17 cellular contexts compared by ENCODE assay signal in the genomic region with DNA sequence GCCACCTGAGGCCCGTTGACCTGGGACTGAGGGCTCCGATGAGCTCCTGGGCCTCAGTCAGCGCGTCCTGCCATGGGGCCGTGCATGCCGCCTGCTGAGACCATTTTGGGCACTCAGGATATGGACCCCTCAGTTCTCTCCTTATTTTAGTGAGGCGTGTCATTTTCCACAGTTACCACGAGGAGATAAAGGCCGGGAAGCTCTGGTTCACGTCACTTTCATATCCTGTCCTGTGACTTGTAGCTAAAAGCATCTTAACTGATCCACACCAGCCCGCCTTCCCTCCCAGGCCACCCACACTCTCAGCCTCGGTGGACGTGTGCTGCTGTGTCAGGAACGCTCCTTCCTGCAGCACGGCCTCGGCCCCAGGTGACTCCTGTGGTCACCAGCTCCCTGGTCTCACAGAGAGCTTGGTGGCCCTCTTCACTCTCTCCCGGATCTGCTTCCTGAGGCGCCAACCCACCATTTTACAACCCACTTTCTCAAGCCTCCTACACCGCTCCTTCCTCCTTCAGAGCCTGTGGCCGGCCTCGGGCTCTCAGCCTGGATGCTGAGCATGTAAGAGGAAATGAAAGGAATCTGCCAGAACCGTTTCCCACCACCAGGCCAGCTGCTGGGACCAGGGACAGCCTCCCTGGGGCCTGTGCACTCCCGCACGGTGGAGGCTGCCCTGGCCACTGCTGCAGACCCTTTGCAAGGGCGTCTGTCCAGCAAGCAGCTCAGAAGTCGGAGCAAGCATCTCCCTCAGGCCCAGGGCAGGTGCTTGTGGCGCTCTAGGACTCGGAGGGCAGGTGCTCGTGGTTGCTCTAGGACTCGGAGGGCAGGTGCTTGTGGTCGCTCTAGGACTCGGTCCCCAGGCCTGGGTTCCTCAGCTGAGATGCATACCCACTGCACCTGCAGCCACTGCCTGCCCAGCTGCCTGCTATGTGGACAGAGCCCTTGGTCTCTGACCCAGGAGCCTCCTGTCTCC. TPM values are rescaled to one million over a fixed set of nuclear protein-coding genes. Genes with fewer than 3 reads are reported as not detected.
DNase-seq lines count a peak whose midpoint lies in the region; ATAC-seq lines count a peak whose summit lies in the region.
"Had no signal": no experiment of that assay in that cellular context is flagged by ENCODE, and none has a peak within 500 bp of the region (broad histone marks: within the 10 kb centered on the region; RNA-seq: fewer than 3 reads in every experiment).

No MANE protein-coding gene starts in this region.

- intact Hi-C loops in activated naive CD4-positive, alpha-beta T cell treated with anti-CD3 and anti-CD28 coated beads for 36 hours (cut with micrococcal nuclease) = no loop called here
- intact Hi-C loops in aorta (cut with DNase I) = no loop called here

- no peaks in the 10 kb centered on the region for H3K9me3 ChIP-seq in aorta (ENCODE audit: control insufficient read depth, low read length)
- H3K9me3 ChIP-seq: mucosa of descending colon, prostate gland, stomach had no signal

- H3K27me3 Mint-ChIP-seq in activated naive CD4-positive, alpha-beta T cell treated with anti-CD3 and anti-CD28 coated beads for 36 hours (ENCODE audit: low read depth) = no peaks in the 10 kb centered on the region
- H3K27me3 Mint-ChIP-seq in activated naive CD8-positive, alpha-beta T cell treated with anti-CD3 and anti-CD28 coated beads for 36 hours = no peaks in the 10 kb centered on the region

- H3K36me3 Mint-ChIP-seq in activated naive CD4-positive, alpha-beta T cell treated with anti-CD3 and anti-CD28 coated beads for 36 hours (ENCODE audit: low read depth) = peaks cover 10% of the 10 kb centered on the region
- peaks cover 19% of the 10 kb centered on the region for H3K36me3 Mint-ChIP-seq in activated naive CD8-positive, alpha-beta T cell treated with anti-CD3 and anti-CD28 coated beads for 36 hours
- H3K36me3 Mint-ChIP-seq in stimulated activated effector memory CD8-positive, alpha-beta T cell treated with anti-CD3 and anti-CD28 coated beads, Interleukin-12 subunit alpha, Interleukin-12 subunit beta, amount 100 ng/mL, for 72 hours = peaks cover 17% of the 10 kb centered on the region

- peaks cover 63% of the 10 kb centered on the region for H3K4me1 Mint-ChIP-seq in activated naive CD4-positive, alpha-beta T cell treated with anti-CD3 and anti-CD28 coated beads for 36 hours (ENCODE audit: low read depth)
- H3K4me1 Mint-ChIP-seq in activated naive CD8-positive, alpha-beta T cell treated with anti-CD3 and anti-CD28 coated beads for 36 hours = peaks cover 57% of the 10 kb centered on the region
- H3K4me1 Mint-ChIP-seq in stimulated activated effector memory CD8-positive, alpha-beta T cell treated with anti-CD3 and anti-CD28 coated beads, Interleukin-12 subunit alpha, Interleukin-12 subunit beta, amount 100 ng/mL, for 72 hours = peaks cover 25% of the 10 kb centered on the region

- CTCF ChIA-PET in activated naive CD4-positive, alpha-beta T cell treated with anti-CD3 and anti-CD28 coated beads for 36 hours (lab: Charles Lee) = interaction anchor here (0.9 to 1.5 kb wide), 5 partner anchors 10 to 81 kb away, joined by 3 to 8 read pairs (median 4); partner anchors contain the start of gene FASN

- H3K9me3 Mint-ChIP-seq in activated naive CD4-positive, alpha-beta T cell treated with anti-CD3 and anti-CD28 coated beads for 36 hours = no peaks in the 10 kb centered on the region
- no peaks in the 10 kb centered on the region for H3K9me3 Mint-ChIP-seq in activated naive CD8-positive, alpha-beta T cell treated with anti-CD3 and anti-CD28 coated beads for 36 hours
- H3K9me3 Mint-ChIP-seq in stimulated activated effector memory CD8-positive, alpha-beta T cell treated with anti-CD3 and anti-CD28 coated beads, Interleukin-12 subunit alpha, Interleukin-12 subunit beta, amount 100 ng/mL, for 72 hours = no peaks in the 10 kb centered on the region

- DNase-seq in activated naive CD4-positive, alpha-beta T cell treated with anti-CD3 and anti-CD28 coated beads for 36 hours = no peak
- DNase-seq in activated naive CD4-positive, alpha-beta T cell treated with anti-CD3 and anti-CD28 coated beads, Interleukin-2, amount 50 U/mL, for 16 hours = no peak
- DNase-seq in NCI-H2196 (lab: John Stamatoyannopoulos, UW; ENCODE audit: unreplicated experiment) (peak; percentile 86), HuH-7.5 (ENCODE audit: low spot score) (no peak), aorta (no peak)
- no peak for DNase-seq in activated naive CD8-positive, alpha-beta T cell treated with anti-CD3 and anti-CD28 coated beads for 36 hours
- no peak for DNase-seq in stimulated activated effector memory CD8-positive, alpha-beta T cell treated with anti-CD3 and anti-CD28 coated beads, Interleukin-12 subunit alpha, Interleukin-12 subunit beta, amount 100 ng/mL, for 72 hours (ENCODE audit: low spot score in 2 of 2)
- no peak for DNase-seq in stimulated activated CD8-positive, alpha-beta memory T cell treated with anti-CD3 and anti-CD28 coated beads, Interleukin-4, amount 100 ng/mL, for 48 hours
- DNase-seq: activated CD4-positive, alpha-beta T cell treated with anti-CD3 and anti-CD28 coated beads, Interleukin-2, amount 50 U/mL, for 48 hours; amygdala; GF-D8; mucosa of descending colon; NCI-H2029 treated with DMSO at 0.1 percent for 48 hours; stimulated activated CD4-positive, alpha-beta T cell treated with anti-CD3 and anti-CD28 coated beads, Interleukin-2, amount 100 ng/mL, for 48 hours; stomach had no signal

- H3K27ac Mint-ChIP-seq in activated naive CD4-positive, alpha-beta T cell treated with anti-CD3 and anti-CD28 coated beads for 36 hours = peak overlapping the region; percentile 80
- H3K27ac Mint-ChIP-seq in activated naive CD8-positive, alpha-beta T cell treated with anti-CD3 and anti-CD28 coated beads for 36 hours = peak overlapping the region; percentile 83
- H3K27ac Mint-ChIP-seq in stimulated activated effector memory CD8-positive, alpha-beta T cell treated with anti-CD3 and anti-CD28 coated beads, Interleukin-12 subunit alpha, Interleukin-12 subunit beta, amount 100 ng/mL, for 72 hours = peak overlapping the region; percentile 68

- no peaks in the 10 kb centered on the region for H3K36me3 ChIP-seq in aorta (ENCODE audit: control insufficient read depth in 1 of 2, insufficient read depth in 2 of 2, low read length in 1 of 2)
- H3K36me3 ChIP-seq: prostate gland had no signal

- 88% methylated on average over 32 of the region's 32 CpGs for WGBS in aorta, 2 donors

- H3K4me3 ChIP-seq in aorta (ENCODE audit: low read length in 2 of 2) = no peak overlapping the region
- H3K4me3 ChIP-seq: mucosa of descending colon, prostate gland, stomach had no signal

- no peak overlapping the region for H3K27ac ChIP-seq in aorta (ENCODE audit: low read depth in 1 of 2, low read length in 2 of 2)
- H3K27ac ChIP-seq: prostate gland, stomach had no signal

- no peak for ATAC-seq in stimulated activated effector memory CD8-positive, alpha-beta T cell treated with anti-CD3 and anti-CD28 coated beads, Interleukin-12 subunit alpha, Interleukin-12 subunit beta, amount 100 ng/mL, for 72 hours
- no peak for ATAC-seq in aorta (ENCODE audit: low FRiP score)
- ATAC-seq: HCT116, mucosa of descending colon had no signal

- H3K4me3 Mint-ChIP-seq in activated naive CD4-positive, alpha-beta T cell treated with anti-CD3 and anti-CD28 coated beads for 36 hours = peak overlapping the region; percentile 23
- peak overlapping the region; percentile 64 for H3K4me3 Mint-ChIP-seq in activated naive CD8-positive, alpha-beta T cell treated with anti-CD3 and anti-CD28 coated beads for 36 hours
- no peak overlapping the region for H3K4me3 Mint-ChIP-seq in stimulated activated effector memory CD8-positive, alpha-beta T cell treated with anti-CD3 and anti-CD28 coated beads, Interleukin-12 subunit alpha, Interleukin-12 subunit beta, amount 100 ng/mL, for 72 hours

- H3K4me1 ChIP-seq in aorta (ENCODE audit: control insufficient read depth in 1 of 2, insufficient read depth in 2 of 2, low read length in 2 of 2) = no peaks in the 10 kb centered on the region
- H3K4me1 ChIP-seq: prostate gland had no signal

- H3K27me3 ChIP-seq in aorta (ENCODE audit: control insufficient read depth in 1 of 2, insufficient read depth in 2 of 2, low read length in 1 of 2) = no peaks in the 10 kb centered on the region
- H3K27me3 ChIP-seq: stomach had no signal

RNA-seq across cellular contexts. Expression of gene FASN, which starts 23.9 kb away (rescaled TPM):
- total RNA-seq in activated naive CD4-positive, alpha-beta T cell treated with anti-CD3 and anti-CD28 coated beads for 36 hours = 100 to 1,000 TPM; 183 to 195 TPM
- total RNA-seq in activated naive CD8-positive, alpha-beta T cell treated with anti-CD3 and anti-CD28 coated beads for 36 hours = 100 to 1,000 TPM; 282 to 287 TPM
- 10 to 100 TPM; 42.2 to 64.0 TPM for total RNA-seq in aorta
- 10 to 100 TPM in 1 of 2 donors, 1 to 10 TPM in 1; 4.3 to 10.4 TPM for polyA plus RNA-seq in aorta

RNA-seq across cellular contexts. Expression of gene DUS1L, which starts 56.3 kb away (rescaled TPM):
- total RNA-seq in activated naive CD4-positive, alpha-beta T cell treated with anti-CD3 and anti-CD28 coated beads for 36 hours = 100 to 1,000 TPM; 132 to 133 TPM
- total RNA-seq in activated naive CD8-positive, alpha-beta T cell treated with anti-CD3 and anti-CD28 coated beads for 36 hours = 100 to 1,000 TPM; 175 to 190 TPM
- total RNA-seq in aorta = 10 to 100 TPM; 47.0 to 61.1 TPM
- 100 to 1,000 TPM in 1 of 2 donors, 10 to 100 TPM in 1; 43.7 to 143 TPM for polyA plus RNA-seq in aorta
